In the genomic region with DNA sequence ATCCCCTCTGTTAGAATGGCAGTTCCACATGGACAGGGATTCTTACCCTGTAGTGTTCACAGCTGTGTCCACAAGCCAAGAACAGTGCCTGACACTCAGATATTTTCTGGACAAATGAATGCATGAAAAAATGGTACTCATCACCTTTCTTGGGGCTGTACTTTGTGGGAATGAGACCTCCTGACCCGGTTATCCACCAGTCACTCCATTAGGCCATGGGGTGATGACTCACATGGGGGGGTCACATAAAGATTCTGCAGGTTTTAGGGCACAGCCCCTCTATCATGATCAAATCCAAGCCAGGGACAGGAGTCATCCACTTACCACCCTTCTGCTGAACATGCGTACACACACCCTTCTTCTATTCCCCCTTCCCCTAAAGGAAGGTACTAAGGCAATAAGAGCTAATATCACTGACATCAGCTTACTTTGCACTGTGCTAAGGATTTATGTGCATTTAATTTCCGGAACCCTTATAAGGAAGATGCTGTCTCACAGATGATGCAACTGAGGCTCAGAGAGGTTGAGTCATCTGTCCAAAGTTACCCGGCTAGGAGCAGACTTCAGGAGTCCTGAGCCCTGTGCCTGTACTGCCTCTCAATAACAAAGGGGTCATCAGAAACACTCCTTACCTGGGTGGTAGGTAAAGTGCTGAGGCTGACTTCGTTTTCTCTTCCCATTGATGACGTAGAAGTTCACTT, we compare ENCODE assay signal across 11 cellular contexts.
DNase-seq lines count a peak whose midpoint lies in the region; ATAC-seq, FAIRE-seq and TF ChIP-seq lines count a peak whose summit lies in the region.
"Had no signal": no experiment of that assay in that cellular context is flagged by ENCODE, and none has a peak within 500 bp of the region (broad histone marks: within the 10 kb centered on the region; RNA-seq: fewer than 3 reads in every experiment).

No MANE protein-coding gene starts in this region.

- ATAC-seq in HepG2: no peak
- ATAC-seq in right lobe of liver: no peak
- peak; percentile 22 for ATAC-seq in upper lobe of right lung
- ATAC-seq in GM19351 (IDR thresholded peaks at IDR 0.05; ENCODE audit: unreplicated experiment): no peak
- ATAC-seq: activated CD8-positive, alpha-beta memory T cell treated with anti-CD3 and anti-CD28 coated beads, Interleukin-2, amount 10 ng/mL, durations not matched to agents 7 days and 5 days; CD8-positive, alpha-beta T cell had no signal

- TF ChIP-seq EP300 in HepG2 (IDR thresholded peaks at IDR 0.05; ENCODE audit: low read depth in 2 of 2, low read length in 2 of 2): no peak
- no peak for TF ChIP-seq EP300 in HepG2 (CRISPR knock-in tag; IDR thresholded peaks at IDR 0.05; ENCODE audit: borderline replicate concordance)

- H3K27me3 ChIP-seq in HepG2 (ENCODE audit: control insufficient read depth in 1 of 2, insufficient read depth in 2 of 2, low read length in 2 of 2): no peaks in the 10 kb centered on the region
- H3K27me3 ChIP-seq in right lobe of liver: no peaks in the 10 kb centered on the region
- no peaks in the 10 kb centered on the region for H3K27me3 ChIP-seq in upper lobe of right lung
- H3K27me3 ChIP-seq in small intestine (ENCODE audit: control insufficient read depth in 2 of 2, insufficient read depth in 2 of 2, low read length in 2 of 2): no peaks in the 10 kb centered on the region

- H3K4me1 ChIP-seq in HepG2 (ENCODE audit: insufficient read depth, low read length) (peaks cover 19% of the 10 kb centered on the region), right lobe of liver (peaks cover 0 to 14% (median 7%) of the 10 kb centered on the region in 4 donors), upper lobe of right lung (no peaks in the 10 kb centered on the region), small intestine (ENCODE audit: control insufficient read depth in 2 of 2, insufficient read depth in 1 of 2, low read depth in 1 of 2, low read length in 1 of 2) (no peaks in the 10 kb centered on the region)

- no peaks in the 10 kb centered on the region for H3K9me3 ChIP-seq in HepG2 (ENCODE audit: low read length)
- no peaks in the 10 kb centered on the region for H3K9me3 ChIP-seq in right lobe of liver
- H3K9me3 ChIP-seq in upper lobe of right lung: no peaks in the 10 kb centered on the region
- H3K9me3 ChIP-seq in small intestine (ENCODE audit: control insufficient read depth, low read depth): no peaks in the 10 kb centered on the region

- DNase-seq in HepG2 (ENCODE audit: low spot score) (no peak), right lobe of liver (no peak), RPMI7951 (ENCODE audit: low read depth) (peak; percentile 83), fibroblast of gingiva (ENCODE audit: low read depth) (peak; percentile 52), upper lobe of right lung (no peak), small intestine (no peak), NCI-H748 (lab: John Stamatoyannopoulos, UW; ENCODE audit: unreplicated experiment) (no peak)
- DNase-seq: activated CD8-positive, alpha-beta memory T cell treated with anti-CD3 and anti-CD28 coated beads, Interleukin-2, amount 10 ng/mL, durations not matched to agents 7 days and 5 days; CD8-positive, alpha-beta T cell; hippocampal formation had no signal

- WGBS in HepG2 (ENCODE audit: low lambda C conversion rate): 88% methylated on average over 6 of the region's 6 CpGs
- WGBS in right lobe of liver (ENCODE audit: insufficient coverage, low coverage, low lambda C conversion rate, missing lambda C conversion rate): 91% methylated on average over 5 of the region's 6 CpGs
- 91 to 98% (median 94%) methylated on average over 6 of the region's 6 CpGs for WGBS in small intestine, 3 donors

- H3K9ac ChIP-seq in HepG2 (ENCODE audit: insufficient read depth, low read depth, low read length): no peak overlapping the region

- no TSS peak for BruUV-seq in HepG2 (replicated peaks; lab: Mats Ljungman, UMichigan)

- TF ChIP-seq CTCF in HepG2 (CRISPR knock-in tag; IDR thresholded peaks at IDR 0.05) (no peak), right lobe of liver (IDR thresholded peaks at IDR 0.05) (no peak), upper lobe of right lung (IDR thresholded peaks at IDR 0.05) (no peak)

- H3K27ac ChIP-seq in HepG2 (ENCODE audit: extremely low read length, insufficient read depth, low read length) (no peak overlapping the region), right lobe of liver (no peak overlapping the region), upper lobe of right lung (no peak overlapping the region), small intestine (ENCODE audit: low read depth in 1 of 2, low read length in 1 of 2) (no peak overlapping the region)

- H4K20me1 ChIP-seq in HepG2 (ENCODE audit: insufficient read depth, low read length): no peaks in the 10 kb centered on the region

- H3K4me2 ChIP-seq in HepG2 (ENCODE audit: low read depth, low read length): no peak overlapping the region

- no peak overlapping the region for H3K4me3 ChIP-seq in HepG2 (replicated peaks in 1 of 3; ENCODE audit: insufficient read depth in 1 of 3, low read depth in 2 of 3, low read length in 3 of 3)
- H3K4me3 ChIP-seq in right lobe of liver: no peak overlapping the region
- no peak overlapping the region for H3K4me3 ChIP-seq in upper lobe of right lung
- no peak overlapping the region for H3K4me3 ChIP-seq in small intestine (ENCODE audit: low read depth in 1 of 2, low read length in 2 of 2)

- no peak for TF ChIP-seq RAD21 in HepG2 (CRISPR knock-in tag; IDR thresholded peaks at IDR 0.05)

- intact Hi-C loops in HepG2 (cut with micrococcal nuclease; ENCODE audit: unreplicated experiment) (no loop called here), right lobe of liver (cut with DNase I) (no loop called here), upper lobe of right lung (cut with DNase I) (no loop called here)

- FAIRE-seq in HepG2 (lab: Jason Lieb, UNC) (no peak), small intestine (lab: Jason Lieb, UNC) (no peak)

- H3K79me2 ChIP-seq in HepG2 (ENCODE audit: insufficient read depth, low read length): no peaks in the 10 kb centered on the region

- peaks cover 12 to 43% of the 10 kb centered on the region in 2 experiments; a peak in 4 of 5 replicates for H3K36me3 ChIP-seq in HepG2 (replicated peaks in 1 of 2; ENCODE audit: control insufficient read depth in 1 of 2, insufficient read depth in 2 of 2, low read length in 2 of 2)
- peaks cover 0 to 13% (median 0%) of the 10 kb centered on the region in 4 donors for H3K36me3 ChIP-seq in right lobe of liver
- peaks cover 8% of the 10 kb centered on the region for H3K36me3 ChIP-seq in upper lobe of right lung
- H3K36me3 ChIP-seq in small intestine (ENCODE audit: control insufficient read depth in 2 of 2, insufficient read depth in 2 of 2, low read length in 2 of 2): peaks cover 0 to 18% of the 10 kb centered on the region in 2 donors

- POLR2A ChIA-PET in HepG2 (lab: Yijun Ruan, JAX): no interaction called here

- TF ChIP-seq POLR2A in HepG2 (IDR thresholded peaks at IDR 0.05; ENCODE audit: insufficient read depth in 1 of 2, low read depth in 2 of 2, low read length in 2 of 2) (no peak), right lobe of liver (IDR thresholded peaks at IDR 0.05) (no peak)

- CTCF ChIA-PET in HepG2 (lab: Yijun Ruan, JAX; ENCODE audit: low intra/inter-chr PET ratio, low total read pairs): no interaction called here

- in situ Hi-C loops in HepG2 (cut with HindIII; ENCODE audit: extremely low pct_ligation_motif_present, low pct_unique_long_range_greater_than_20kb): no loop called here

- no peak overlapping the region for H2AFZ ChIP-seq in HepG2 (ENCODE audit: low read length)

TF ChIP-seq in HepG2, 621 proteins besides CTCF, POLR2A, EP300 and RAD21 (continues in another document):
- TF ChIP-seq ZZZ3 (CRISPR knock-in tag; IDR thresholded peaks at IDR 0.05; ENCODE audit: borderline replicate concordance): no peak
- TF ChIP-seq ZNF619 (CRISPR knock-in tag; IDR thresholded peaks at IDR 0.05): no peak
- peak; percentile 8; the same call in 1 of the 2 replicates for TF ChIP-seq CREB1 (IDR thresholded peaks at IDR 0.05)
- TF ChIP-seq CREB1 (CRISPR knock-in tag; IDR thresholded peaks at IDR 0.05): no peak
- no peak for TF ChIP-seq ZNF550 (CRISPR knock-in tag; IDR thresholded peaks at IDR 0.05; ENCODE audit: borderline replicate concordance)
- TF ChIP-seq, protein P1, sequence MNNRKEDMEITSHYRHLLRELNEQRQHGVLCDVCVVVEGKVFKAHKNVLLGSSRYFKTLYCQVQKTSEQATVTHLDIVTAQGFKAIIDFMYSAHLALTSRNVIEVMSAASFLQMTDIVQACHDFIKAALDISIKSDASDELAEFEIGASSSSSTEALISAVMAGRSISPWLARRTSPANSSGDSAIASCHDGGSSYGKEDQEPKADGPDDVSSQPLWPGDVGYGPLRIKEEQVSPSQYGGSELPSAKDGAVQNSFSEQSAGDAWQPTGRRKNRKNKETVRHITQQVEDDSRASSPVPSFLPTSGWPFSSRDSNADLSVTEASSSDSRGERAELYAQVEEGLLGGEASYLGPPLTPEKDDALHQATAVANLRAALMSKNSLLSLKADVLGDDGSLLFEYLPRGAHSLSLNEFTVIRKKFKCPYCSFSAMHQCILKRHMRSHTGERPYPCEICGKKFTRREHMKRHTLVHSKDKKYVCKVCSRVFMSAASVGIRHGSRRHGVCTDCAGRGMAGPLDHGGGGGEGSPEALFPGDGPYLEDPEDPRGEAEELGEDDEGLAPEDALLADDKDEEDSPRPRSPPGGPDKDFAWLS (CRISPR knock-in tag; IDR thresholded peaks at IDR 0.05; ENCODE audit: borderline replicate concordance): no peak
- TF ChIP-seq ZNF567 (CRISPR knock-in tag; IDR thresholded peaks at IDR 0.05; ENCODE audit: borderline replicate concordance): no peak
- no peak for TF ChIP-seq WIZ (CRISPR knock-in tag; IDR thresholded peaks at IDR 0.05)
- TF ChIP-seq, protein P2, sequence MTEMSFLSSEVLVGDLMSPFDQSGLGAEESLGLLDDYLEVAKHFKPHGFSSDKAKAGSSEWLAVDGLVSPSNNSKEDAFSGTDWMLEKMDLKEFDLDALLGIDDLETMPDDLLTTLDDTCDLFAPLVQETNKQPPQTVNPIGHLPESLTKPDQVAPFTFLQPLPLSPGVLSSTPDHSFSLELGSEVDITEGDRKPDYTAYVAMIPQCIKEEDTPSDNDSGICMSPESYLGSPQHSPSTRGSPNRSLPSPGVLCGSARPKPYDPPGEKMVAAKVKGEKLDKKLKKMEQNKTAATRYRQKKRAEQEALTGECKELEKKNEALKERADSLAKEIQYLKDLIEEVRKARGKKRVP (CRISPR knock-in tag; IDR thresholded peaks at IDR 0.05): no peak
- TF ChIP-seq SNAPC2 (CRISPR knock-in tag; IDR thresholded peaks at IDR 0.05): no peak
- peak; percentile 19; the same call in 1 of the 2 replicates for TF ChIP-seq CEBPB (IDR thresholded peaks at IDR 0.05; ENCODE audit: borderline replicate concordance, low read depth, low read length)

Comparison
In these comparisons a context has a peak if more than half of its experiments do, and no peak if none do; other contexts are left out.
1. DNase-seq: peak in RPMI7951 (single experiment) and fibroblast of gingiva (single experiment); none in HepG2 (single experiment), right lobe of liver (0 of 3), upper lobe of right lung (single experiment), small intestine (single experiment) and NCI-H748 (single experiment).